Comparison of ENCODE assay signal across 8 cellular contexts in the genomic region with DNA sequence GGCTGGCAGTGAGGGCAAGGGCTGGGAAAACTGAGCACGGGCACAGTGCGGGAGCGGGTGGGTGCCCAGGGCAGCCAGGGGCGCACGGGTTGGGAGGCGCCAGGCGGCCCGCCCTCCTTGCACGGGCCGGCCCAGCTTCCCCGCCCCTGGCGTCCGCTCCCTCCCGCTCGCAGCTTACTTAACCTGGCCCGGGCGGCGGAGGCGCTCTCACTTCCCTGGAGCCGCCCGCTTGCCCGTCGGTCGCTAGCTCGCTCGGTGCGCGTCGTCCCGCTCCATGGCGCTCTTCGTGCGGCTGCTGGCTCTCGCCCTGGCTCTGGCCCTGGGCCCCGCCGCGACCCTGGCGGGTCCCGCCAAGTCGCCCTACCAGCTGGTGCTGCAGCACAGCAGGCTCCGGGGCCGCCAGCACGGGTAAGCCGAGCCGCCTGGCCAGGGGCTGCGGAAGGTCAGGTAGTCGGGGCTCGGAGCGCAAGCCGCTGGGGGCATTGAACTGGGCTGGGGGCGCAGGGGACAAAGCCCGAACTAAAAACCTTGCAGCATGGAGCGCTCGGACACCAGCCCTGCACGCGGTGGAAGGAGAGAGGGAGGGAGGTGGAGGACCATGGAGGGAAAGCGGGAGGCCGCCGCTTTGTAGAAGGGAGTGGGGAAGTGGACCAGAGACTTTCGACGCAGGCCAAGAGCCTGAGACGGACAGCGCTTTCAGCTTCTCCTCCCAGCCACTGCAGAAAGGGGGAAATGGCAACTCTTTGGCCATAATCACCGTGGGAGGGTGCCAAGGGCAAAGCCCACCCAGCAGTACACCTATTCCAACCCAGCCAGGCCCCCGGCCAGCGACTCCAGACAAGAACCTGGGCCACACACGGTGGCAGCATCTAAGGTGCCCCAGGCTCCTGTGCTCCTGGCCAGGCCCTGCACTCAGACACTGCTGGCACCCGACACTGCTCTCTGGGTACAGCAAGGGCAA. TPM values are rescaled to one million over a fixed set of nuclear protein-coding genes. Genes with fewer than 3 reads are reported as not detected.
DNase-seq lines count a peak whose midpoint lies in the region; TF ChIP-seq lines count a peak whose summit lies in the region.

A gene (plus strand): TSS at position 207 of the 961 bp plus-strand sequence. CDS start 68 bp downstream, at position 275.

- no peaks in the 10 kb centered on the region for H3K36me3 Mint-ChIP-seq in progenitor cell of endocrine pancreas (ENCODE audit: insufficient read depth)
- no peaks in the 10 kb centered on the region for H3K36me3 Mint-ChIP-seq in T-helper 2 cell treated with Interferon-gamma antibody and Interleukin-4, amounts not matched to agents 5 μg/mL and 100 μg/mL, for 36 hours (ENCODE audit: low read depth)

- no peaks in the 10 kb centered on the region for H3K27me3 ChIP-seq in adrenal gland
- no peaks in the 10 kb centered on the region for H3K27me3 ChIP-seq in left ventricle myocardium inferior (ENCODE audit: low read depth)

- TF ChIP-seq CTCF in adrenal gland (IDR thresholded peaks at IDR 0.05) (no peak), left ventricle myocardium inferior (IDR thresholded peaks at IDR 0.05; ENCODE audit: borderline replicate concordance) (peak; percentile 39), progenitor cell of endocrine pancreas (IDR thresholded peaks at IDR 0.05; ENCODE audit: unreplicated experiment) (no peak)

- H3K4me1 ChIP-seq in adrenal gland (replicated peaks in 1 of 2) (peaks cover 0 to 10% of the 10 kb centered on the region in 2 donors), left ventricle myocardium inferior (peaks cover 97% of the 10 kb centered on the region)

- whole genome bisulfite sequencing in adrenal gland, 4 donors, result 11 to 32% (median 20%) methylated on average over 16 to 68 of the region's 68 CpGs

- no peak within 1 kb of the TSS for H3K27ac Mint-ChIP-seq in progenitor cell of endocrine pancreas
- no peak within 1 kb of the TSS for H3K27ac Mint-ChIP-seq in T-helper 2 cell treated with Interferon-gamma antibody and Interleukin-4, amounts not matched to agents 5 μg/mL and 100 μg/mL, for 36 hours

- H3K36me3 ChIP-seq in adrenal gland (replicated peaks in 1 of 2) (no peaks in the 10 kb centered on the region), left ventricle myocardium inferior (peaks cover 4% of the 10 kb centered on the region)

- H3K9me3 ChIP-seq in adrenal gland (replicated peaks in 1 of 3) (no peaks in the 10 kb centered on the region), left ventricle myocardium inferior (replicated peaks) (no peaks in the 10 kb centered on the region)

- H3K27ac ChIP-seq in adrenal gland (peak within 1 kb of the TSS in 4 of 5 donors; percentile 13 to 72 (median 52)), left ventricle myocardium inferior (replicated peaks) (peak within 1 kb of the TSS; percentile 93)

- peaks cover 2% of the 10 kb centered on the region for H3K4me1 Mint-ChIP-seq in progenitor cell of endocrine pancreas (ENCODE audit: low read depth)
- no peaks in the 10 kb centered on the region for H3K4me1 Mint-ChIP-seq in T-helper 2 cell treated with Interferon-gamma antibody and Interleukin-4, amounts not matched to agents 5 μg/mL and 100 μg/mL, for 36 hours (ENCODE audit: low read depth)

- peak; percentile 76 for DNase-seq in EL
- DNase-seq in HK-2 (ENCODE audit: unreplicated experiment), result peak; percentile 74
- DNase-seq in adrenal gland, result peak; percentile 50 to 68 (median 60)
- peak; percentile 82 for DNase-seq in left ventricle myocardium inferior
- peak; percentile 45 for DNase-seq in progenitor cell of endocrine pancreas (ENCODE audit: low spot score, unreplicated experiment)
- no peak for DNase-seq in NCI-H128 (lab: John Stamatoyannopoulos, UW; ENCODE audit: unreplicated experiment)
- DNase-seq in NCI-H446 (lab: John Stamatoyannopoulos, UW), result no peak
- no peak for DNase-seq in T-helper 2 cell treated with Interferon-gamma antibody and Interleukin-4, amounts not matched to agents 5 μg/mL and 100 μg/mL, for 36 hours (ENCODE audit: low spot score)

- H3K27me3 Mint-ChIP-seq in progenitor cell of endocrine pancreas, result peaks cover 88% of the 10 kb centered on the region
- peaks cover 46% of the 10 kb centered on the region for H3K27me3 Mint-ChIP-seq in T-helper 2 cell treated with Interferon-gamma antibody and Interleukin-4, amounts not matched to agents 5 μg/mL and 100 μg/mL, for 36 hours (ENCODE audit: low read depth)

- peak in 1 of 2 donors; percentile 12 for TF ChIP-seq POLR2A in adrenal gland (IDR thresholded peaks at IDR 0.05)

- intact Hi-C loops in adrenal gland (cut with DNase I) (no loop called here), left ventricle myocardium inferior (cut with micrococcal nuclease) (no loop called here)

- H3K4me3 Mint-ChIP-seq in progenitor cell of endocrine pancreas (ENCODE audit: low read depth), result peak within 1 kb of the TSS; percentile 52
- no peak within 1 kb of the TSS for H3K4me3 Mint-ChIP-seq in T-helper 2 cell treated with Interferon-gamma antibody and Interleukin-4, amounts not matched to agents 5 μg/mL and 100 μg/mL, for 36 hours

- H3K4me3 ChIP-seq in adrenal gland, result peak within 1 kb of the TSS in 3 of 4 donors; percentile 9 to 50 (median 36)
- H3K4me3 ChIP-seq in left ventricle myocardium inferior, result peak within 1 kb of the TSS; percentile 85

- no peaks in the 10 kb centered on the region for H3K9me3 Mint-ChIP-seq in progenitor cell of endocrine pancreas (ENCODE audit: low read depth)
- no peaks in the 10 kb centered on the region for H3K9me3 Mint-ChIP-seq in T-helper 2 cell treated with Interferon-gamma antibody and Interleukin-4, amounts not matched to agents 5 μg/mL and 100 μg/mL, for 36 hours

RNA-seq across cellular contexts. Expression of the gene that starts here (rescaled TPM):
- 100 to 1,000 TPM in 5 of 8 donors, 10 to 100 TPM in 3; 48.4 to 200 (median 123) TPM for total RNA-seq in adrenal gland
- 100 to 1,000 TPM in 2 of 3 donors, 10 to 100 TPM in 1; 42.9 to 126 (median 103) TPM for polyA plus RNA-seq in adrenal gland
- 43.4 TPM for total RNA-seq in left ventricle myocardium inferior
- total RNA-seq in progenitor cell of endocrine pancreas, result 2.3 and 3.8 TPM in 2 replicates

Comparison
In these comparisons a context has a peak if more than half of its experiments do, and no peak if none do; other contexts are left out.
1. DNase-seq: peak in EL (single experiment), HK-2 (single experiment), adrenal gland (7 of 7), left ventricle myocardium inferior (single experiment) and progenitor cell of endocrine pancreas (single experiment); none in NCI-H128 (single experiment), NCI-H446 (0 of 2) and T-helper 2 cell treated with Interferon-gamma antibody and Interleukin-4, amounts not matched to agents 5 μg/mL and 100 μg/mL, for 36 hours (single experiment).